Comparison of ENCODE assay signal across 27 cellular contexts in the genomic region with DNA sequence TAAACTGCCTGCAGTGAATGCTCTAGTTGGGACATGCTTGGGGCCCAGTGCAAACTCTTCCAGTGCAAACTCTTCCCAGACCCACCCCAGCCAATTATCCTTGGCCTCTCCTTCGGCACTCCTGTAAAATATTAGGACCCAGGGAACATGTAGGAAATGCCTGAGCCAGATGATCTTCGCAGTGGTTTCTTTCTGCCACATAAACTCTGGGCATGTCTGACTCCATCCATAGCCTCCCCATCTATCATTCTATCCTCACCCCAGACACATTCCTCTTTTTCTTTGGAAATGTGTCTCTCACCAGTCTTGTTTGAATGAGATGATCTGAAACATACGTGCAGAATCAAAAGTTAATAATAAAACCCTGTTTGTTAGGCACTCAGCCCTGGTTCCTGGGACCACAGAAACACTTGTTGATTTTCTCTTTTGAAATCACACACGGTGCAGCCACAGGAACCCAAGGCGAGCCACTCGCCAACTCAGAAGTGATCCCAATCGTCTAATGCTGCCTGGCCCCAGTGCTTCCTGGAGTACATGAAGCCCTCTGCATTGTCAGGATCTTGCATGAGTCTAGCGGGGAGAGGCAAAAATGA.
A peak's percentile ranks its signal among the peaks of the same experiment; 100 is the strongest.
DNase-seq lines count a peak whose midpoint lies in the region; ATAC-seq and TF ChIP-seq lines count a peak whose summit lies in the region.
"Had no signal": no experiment of that assay in that cellular context is flagged by ENCODE, and none has a peak within 500 bp of the region (broad histone marks: within the 10 kb centered on the region; RNA-seq: fewer than 3 reads in every experiment).

No MANE protein-coding gene starts in this region.

- H2AFZ ChIP-seq in GM23248: no peak overlapping the region
- H2AFZ ChIP-seq in OCI-LY7 (ENCODE audit: low read length): no peak overlapping the region

- H3F3A ChIP-seq in GM23248 (ENCODE audit: insufficient read depth): peaks cover 16% of the 10 kb centered on the region; the same call in 1 of the 2 replicates

- no peaks in the 10 kb centered on the region for H3K36me3 Mint-ChIP-seq in activated CD8-positive, alpha-beta memory T cell treated with anti-CD3 and anti-CD28 coated beads, Interleukin-2, amount 10 ng/mL, durations not matched to agents 7 days and 5 days
- no peaks in the 10 kb centered on the region for H3K36me3 Mint-ChIP-seq in Calu3 (ENCODE audit: insufficient read depth, unreplicated experiment)
- H3K36me3 Mint-ChIP-seq: activated naive CD4-positive, alpha-beta T cell treated with anti-CD3 and anti-CD28 coated beads, Interleukin-2, amount 50 U/mL, for 24 hours had no signal

- no peak overlapping the region for H3K9ac ChIP-seq in GM23248

- H3K36me3 ChIP-seq in GM23248 (ENCODE audit: low read depth) (no peaks in the 10 kb centered on the region), RWPE2 (ENCODE audit: low read depth) (no peaks in the 10 kb centered on the region), OCI-LY7 (ENCODE audit: insufficient read depth, low read length) (no peaks in the 10 kb centered on the region)
- H3K36me3 ChIP-seq: BE2C, cardiac muscle cell, Peyer's patch, SJSA1, transverse colon had no signal

- POLR2A ChIA-PET in OCI-LY7 (lab: Charles Lee): no interaction called here

- intact Hi-C loops in OCI-LY7 (cut with micrococcal nuclease; ENCODE audit: unreplicated experiment): no loop called here
- intact Hi-C loops in Calu3 (cut with micrococcal nuclease; ENCODE audit: unreplicated experiment): no loop called here

- no peak for TF ChIP-seq CTCF in RWPE2 (IDR thresholded peaks at IDR 0.05; ENCODE audit: poor library complexity, severe bottlenecking)
- TF ChIP-seq CTCF in OCI-LY7 (conservative IDR thresholded peaks at IDR 0.05; ENCODE audit: low read length): no peak
- no peak for TF ChIP-seq CTCF in Calu3 (IDR thresholded peaks at IDR 0.05; ENCODE audit: unreplicated experiment)

- DNase-seq in activated CD8-positive, alpha-beta memory T cell treated with anti-CD3 and anti-CD28 coated beads, Interleukin-2, amount 10 ng/mL, durations not matched to agents 7 days and 5 days: peak; percentile 30
- DNase-seq in activated CD8-positive, alpha-beta memory T cell treated with anti-CD3 and anti-CD28 coated beads, Interleukin-2, amount 50 U/mL, for 4 hours: no peak
- DNase-seq in GM23248: peak; percentile 13
- DNase-seq in RWPE2 (ENCODE audit: low spot score): no peak
- DNase-seq in OCI-LY7 (ENCODE audit: low spot score): no peak
- DNase-seq in Calu3: no peak
- no peak for DNase-seq in pons (ENCODE audit: low spot score)
- DNase-seq: 8988T; activated CD4-positive, alpha-beta T cell treated with anti-CD3 and anti-CD28 coated beads for 4 hours; anterior cingulate cortex; BE2C; cortex of kidney; DND-41; mammary epithelial cell; MM.1S; NCI-H1436; NCI-H2107; NK-92 treated with Interleukin-12 subunit alpha and Interleukin-12 subunit beta, amount 100 ng/mL, for 24 hours; nucleus accumbens; Peyer's patch; T-helper 17 cell; transverse colon had no signal

- H3K27me3 Mint-ChIP-seq in activated CD8-positive, alpha-beta memory T cell treated with anti-CD3 and anti-CD28 coated beads, Interleukin-2, amount 10 ng/mL, durations not matched to agents 7 days and 5 days: peaks cover 35% of the 10 kb centered on the region
- no peaks in the 10 kb centered on the region for H3K27me3 Mint-ChIP-seq in Calu3 (ENCODE audit: unreplicated experiment)

- H3K9me3 ChIP-seq in GM23248 (ENCODE audit: low read depth) (no peaks in the 10 kb centered on the region), RWPE2 (ENCODE audit: severe bottlenecking) (no peaks in the 10 kb centered on the region), OCI-LY7 (ENCODE audit: low read length) (no peaks in the 10 kb centered on the region)
- H3K9me3 ChIP-seq: BE2C, Peyer's patch, SJSA1, transverse colon had no signal

- H3K4me3 ChIP-seq in GM23248: no peak overlapping the region
- no peak overlapping the region for H3K4me3 ChIP-seq in RWPE2 (ENCODE audit: severe bottlenecking)
- H3K4me3 ChIP-seq in OCI-LY7 (ENCODE audit: low read depth, low read length, poor library complexity, severe bottlenecking): no peak overlapping the region
- H3K4me3 ChIP-seq: cardiac muscle cell, Peyer's patch, SJSA1, transverse colon had no signal

- H3K4me1 ChIP-seq in GM23248 (ENCODE audit: insufficient read depth) (peaks cover 23% of the 10 kb centered on the region), RWPE2 (ENCODE audit: insufficient read depth, poor library complexity, severe bottlenecking) (no peaks in the 10 kb centered on the region), OCI-LY7 (ENCODE audit: insufficient read depth, low read length, poor library complexity, severe bottlenecking) (peaks cover 19% of the 10 kb centered on the region)
- H3K4me1 ChIP-seq: BE2C, Peyer's patch, transverse colon had no signal

- no peak for ATAC-seq in activated CD8-positive, alpha-beta memory T cell treated with anti-CD3 and anti-CD28 coated beads, Interleukin-2, amount 10 ng/mL, durations not matched to agents 7 days and 5 days
- ATAC-seq in RWPE2 (ENCODE audit: low read depth): 0 out of 3 replicates have a peak, but pooled peaks have one; percentile 8
- no peak for ATAC-seq in GM21723 (IDR thresholded peaks at IDR 0.05; ENCODE audit: unreplicated experiment)
- ATAC-seq: T-helper 17 cell had no signal

- H3K4me1 Mint-ChIP-seq in activated CD8-positive, alpha-beta memory T cell treated with anti-CD3 and anti-CD28 coated beads, Interleukin-2, amount 10 ng/mL, durations not matched to agents 7 days and 5 days: peaks cover 10% of the 10 kb centered on the region
- H3K4me1 Mint-ChIP-seq in Calu3 (ENCODE audit: low read depth, unreplicated experiment): no peaks in the 10 kb centered on the region
- H3K4me1 Mint-ChIP-seq: activated naive CD4-positive, alpha-beta T cell treated with anti-CD3 and anti-CD28 coated beads, Interleukin-2, amount 50 U/mL, for 24 hours; T-helper 17 cell had no signal

- H3K79me2 ChIP-seq in GM23248 (ENCODE audit: insufficient read depth) (no peaks in the 10 kb centered on the region), OCI-LY7 (ENCODE audit: insufficient read depth, low read depth, low read length) (no peaks in the 10 kb centered on the region)

- CTCF ChIA-PET in activated CD8-positive, alpha-beta memory T cell treated with anti-CD3 and anti-CD28 coated beads, Interleukin-2, amount 10 ng/mL, durations not matched to agents 7 days and 5 days (lab: Charles Lee): no interaction called here
- CTCF ChIA-PET in OCI-LY7 (lab: Charles Lee; ENCODE audit: unreplicated experiment) (no interaction called here), Calu3 (lab: Charles Lee) (no interaction called here)

- H3K27me3 ChIP-seq in GM23248 (replicated peaks; ENCODE audit: insufficient read depth) (peaks cover 9% of the 10 kb centered on the region), RWPE2 (ENCODE audit: insufficient read depth, poor library complexity, severe bottlenecking) (no peaks in the 10 kb centered on the region)
- H3K27me3 ChIP-seq: cardiac muscle cell, Peyer's patch, transverse colon had no signal

- in situ Hi-C loops in GM23248 (cut with MboI): no loop called here

- 21 to 23% methylated on average over 8 of the region's 8 CpGs for WGBS in GM23248 (ENCODE audit: low coverage in 1 of 2, low lambda C conversion rate in 2 of 2, missing lambda C conversion rate in 2 of 2), 2 experiments

- H3K4me2 ChIP-seq in GM23248 (ENCODE audit: unreplicated experiment) (no peak overlapping the region), OCI-LY7 (ENCODE audit: low read length) (no peak overlapping the region)

- H3K9me2 ChIP-seq in GM23248 (ENCODE audit: insufficient read depth): no peaks in the 10 kb centered on the region
- no peaks in the 10 kb centered on the region for H3K9me2 ChIP-seq in OCI-LY7 (ENCODE audit: insufficient read depth, low read length)

- no TSS peak for BruUV-seq in OCI-LY7 (replicated peaks; lab: Mats Ljungman, UMichigan)
- no TSS peak for BruUV-seq in Calu3 (replicated peaks; lab: Mats Ljungman, UMichigan)

- H3K4me3 Mint-ChIP-seq in activated CD8-positive, alpha-beta memory T cell treated with anti-CD3 and anti-CD28 coated beads, Interleukin-2, amount 10 ng/mL, durations not matched to agents 7 days and 5 days: no peak overlapping the region
- H3K4me3 Mint-ChIP-seq in Calu3 (ENCODE audit: low read depth, unreplicated experiment): no peak overlapping the region
- H3K4me3 Mint-ChIP-seq: activated naive CD4-positive, alpha-beta T cell treated with anti-CD3 and anti-CD28 coated beads, Interleukin-2, amount 50 U/mL, for 24 hours; stimulated activated naive CD8-positive, alpha-beta T cell treated with anti-CD3 and anti-CD28 coated beads, Interleukin-15, Interleukin-2, amounts not matched to agents 100 ng/mL and 50 ng/mL, for 24 hours; T-helper 17 cell had no signal

- H3K27ac Mint-ChIP-seq in activated CD8-positive, alpha-beta memory T cell treated with anti-CD3 and anti-CD28 coated beads, Interleukin-2, amount 10 ng/mL, durations not matched to agents 7 days and 5 days: no peak overlapping the region
- H3K27ac Mint-ChIP-seq in Calu3 (ENCODE audit: unreplicated experiment): no peak overlapping the region
- H3K27ac Mint-ChIP-seq: activated naive CD4-positive, alpha-beta T cell treated with anti-CD3 and anti-CD28 coated beads, Interleukin-2, amount 50 U/mL, for 24 hours; stimulated activated naive CD8-positive, alpha-beta T cell treated with anti-CD3 and anti-CD28 coated beads, Interleukin-15, Interleukin-2, amounts not matched to agents 100 ng/mL and 50 ng/mL, for 24 hours; T-helper 17 cell had no signal

- H3K27ac ChIP-seq in GM23248: no peak overlapping the region
- H3K27ac ChIP-seq in RWPE2 (ENCODE audit: poor library complexity, severe bottlenecking): no peak overlapping the region
- no peak overlapping the region for H3K27ac ChIP-seq in OCI-LY7 (ENCODE audit: low read depth, low read length, poor library complexity, severe bottlenecking)
- H3K27ac ChIP-seq: cardiac muscle cell, Peyer's patch, SJSA1, transverse colon had no signal

- no peaks in the 10 kb centered on the region for H4K20me1 ChIP-seq in GM23248 (ENCODE audit: insufficient read depth)
- no peaks in the 10 kb centered on the region for H4K20me1 ChIP-seq in OCI-LY7 (ENCODE audit: insufficient read depth, low read length)

- no peaks in the 10 kb centered on the region for H3K9me3 Mint-ChIP-seq in activated CD8-positive, alpha-beta memory T cell treated with anti-CD3 and anti-CD28 coated beads, Interleukin-2, amount 10 ng/mL, durations not matched to agents 7 days and 5 days (ENCODE audit: low read depth)
- no peaks in the 10 kb centered on the region for H3K9me3 Mint-ChIP-seq in Calu3 (ENCODE audit: low read depth, unreplicated experiment)
- H3K9me3 Mint-ChIP-seq: activated naive CD4-positive, alpha-beta T cell treated with anti-CD3 and anti-CD28 coated beads, Interleukin-2, amount 50 U/mL, for 24 hours; stimulated activated naive CD8-positive, alpha-beta T cell treated with anti-CD3 and anti-CD28 coated beads, Interleukin-15, Interleukin-2, amounts not matched to agents 100 ng/mL and 50 ng/mL, for 24 hours had no signal

Comparison
In these comparisons a context has a peak if more than half of its experiments do, and no peak if none do; other contexts are left out.
1. DNase-seq: peak in activated CD8-positive, alpha-beta memory T cell treated with anti-CD3 and anti-CD28 coated beads, Interleukin-2, amount 10 ng/mL, durations not matched to agents 7 days and 5 days (single experiment) and GM23248 (single experiment); none in activated CD8-positive, alpha-beta memory T cell treated with anti-CD3 and anti-CD28 coated beads, Interleukin-2, amount 50 U/mL, for 4 hours (single experiment), RWPE2 (single experiment), OCI-LY7 (single experiment), Calu3 (single experiment) and pons (single experiment).